2 cellular contexts compared by ENCODE assay signal in genomic region chr15:32125595-32125994, GRCh38.
TF ChIP-seq lines count a peak whose summit lies in the region.

No MANE protein-coding gene starts in this region.

TF ChIP-seq in GM23338, 12 proteins besides CTCF, POLR2A, EP300 and RAD21:
- peak; percentile 34; the same call in 1 of the 2 replicates for TF ChIP-seq ZNF462 (CRISPR knock-in tag; IDR thresholded peaks at IDR 0.05)
- TF ChIP-seq POLR2AphosphoS5 (IDR thresholded peaks at IDR 0.05; ENCODE audit: low read depth) = no peak
- no peak for TF ChIP-seq EZH2phosphoT487 (IDR thresholded peaks at IDR 0.05; ENCODE audit: unreplicated experiment)

TF ChIP-seq in neural cell, 6 proteins besides CTCF, POLR2A, EP300 and RAD21:
- TF ChIP-seq REST (IDR thresholded peaks at IDR 0.05; ENCODE audit: borderline replicate concordance) = no peak
- peak; percentile 47 for TF ChIP-seq POLR2AphosphoS5 (IDR thresholded peaks at IDR 0.05)
